In genomic region chr17:7615265-7615747, GRCh38 we compare ENCODE assay signal across 8 cellular contexts. TPM values are rescaled to one million over a fixed set of nuclear protein-coding genes. Genes with fewer than 3 reads are reported as not detected.
DNase-seq lines count a peak whose midpoint lies in the region; ATAC-seq and TF ChIP-seq lines count a peak whose summit lies in the region.

No MANE protein-coding gene starts in this region.

- H3K9me3 ChIP-seq in vagina = no peaks in the 10 kb centered on the region

- H4K8ac ChIP-seq in mesendoderm (ENCODE audit: low read depth, low read length) = no peak overlapping the region

- no peak overlapping the region for H3K56ac ChIP-seq in mesendoderm (ENCODE audit: low read length)

- H3K79me1 ChIP-seq in mesendoderm (ENCODE audit: low read length) = peaks cover 15% of the 10 kb centered on the region

- H2BK15ac ChIP-seq in mesendoderm (replicated peaks; ENCODE audit: low read depth) = no peak overlapping the region

- H3K27ac ChIP-seq in brain microvascular endothelial cell (no peak overlapping the region), mesendoderm (ENCODE audit: low read depth, low read length) (peak overlapping the region; percentile 60), vagina (peak overlapping the region; percentile 75)

- no peak overlapping the region for H2AK5ac ChIP-seq in mesendoderm (ENCODE audit: low read length)

- no peak overlapping the region for H3K23ac ChIP-seq in mesendoderm (ENCODE audit: low read length)

- H3K18ac ChIP-seq in mesendoderm (ENCODE audit: low read length) = no peak overlapping the region

- no peak overlapping the region for H2BK5ac ChIP-seq in mesendoderm (ENCODE audit: low read length)

- peaks cover 41% of the 10 kb centered on the region for H3K4me1 Mint-ChIP-seq in stimulated activated naive CD8-positive, alpha-beta T cell treated with anti-CD3 and anti-CD28 coated beads, Interleukin-15, Interleukin-2, amounts not matched to agents 100 ng/mL and 50 ng/mL, for 24 hours (ENCODE audit: low read depth)

- H4K5ac ChIP-seq in mesendoderm (ENCODE audit: low read length) = no peak overlapping the region

- peak overlapping the region; percentile 83 for H3K4me3 Mint-ChIP-seq in stimulated activated naive CD8-positive, alpha-beta T cell treated with anti-CD3 and anti-CD28 coated beads, Interleukin-15, Interleukin-2, amounts not matched to agents 100 ng/mL and 50 ng/mL, for 24 hours

- H3K4me1 ChIP-seq in mesendoderm (ENCODE audit: control insufficient read depth, low read depth, low read length) (peaks cover 11% of the 10 kb centered on the region), vagina (peaks cover 45% of the 10 kb centered on the region)

- no peak for ATAC-seq in stimulated activated naive CD8-positive, alpha-beta T cell treated with anti-CD3 and anti-CD28 coated beads, Interleukin-15, Interleukin-2, amounts not matched to agents 100 U/mL and 50 U/mL, for 24 hours
- ATAC-seq in GM19035 (IDR thresholded peaks at IDR 0.05; ENCODE audit: unreplicated experiment) = no peak
- ATAC-seq in GM21515 (IDR thresholded peaks at IDR 0.05; ENCODE audit: unreplicated experiment) = no peak

- H3K79me2 ChIP-seq in mesendoderm (ENCODE audit: control insufficient read depth, insufficient read depth, low read length) = peaks cover 13% of the 10 kb centered on the region

- DNase-seq in stimulated activated naive CD8-positive, alpha-beta T cell treated with anti-CD3 and anti-CD28 coated beads, Interleukin-15, Interleukin-2, amounts not matched to agents 100 U/mL and 50 U/mL, for 24 hours = no peak
- DNase-seq in brain microvascular endothelial cell (no peak), mesendoderm (no peak), vagina (ENCODE audit: extremely low spot score in 2 of 2) (no peak), DMS 273 (lab: John Stamatoyannopoulos, UW; ENCODE audit: unreplicated experiment) (no peak)

- H3K9me3 Mint-ChIP-seq in stimulated activated naive CD8-positive, alpha-beta T cell treated with anti-CD3 and anti-CD28 coated beads, Interleukin-15, Interleukin-2, amounts not matched to agents 100 ng/mL and 50 ng/mL, for 24 hours = no peaks in the 10 kb centered on the region

- in situ Hi-C loops in brain microvascular endothelial cell (cut with HindIII; ENCODE audit: low pct_ligation_motif_present, low sequenced_read_pairs) = no loop called here

- H3K27me3 Mint-ChIP-seq in stimulated activated naive CD8-positive, alpha-beta T cell treated with anti-CD3 and anti-CD28 coated beads, Interleukin-15, Interleukin-2, amounts not matched to agents 100 ng/mL and 50 ng/mL, for 24 hours = no peaks in the 10 kb centered on the region

- peak overlapping the region; percentile 86 for H3K27ac Mint-ChIP-seq in stimulated activated naive CD8-positive, alpha-beta T cell treated with anti-CD3 and anti-CD28 coated beads, Interleukin-15, Interleukin-2, amounts not matched to agents 100 ng/mL and 50 ng/mL, for 24 hours

- H3K9ac ChIP-seq in mesendoderm (ENCODE audit: low read length) = no peak overlapping the region

- no CpG with 5 or more reads among the region's 28 CpGs for WGBS in mesendoderm (ENCODE audit: extremely low coverage, insufficient coverage, low lambda C conversion rate)

- no peak for TF ChIP-seq POLR2A in vagina (IDR thresholded peaks at IDR 0.05)

- no peak overlapping the region for H3K4ac ChIP-seq in mesendoderm (ENCODE audit: low read depth, low read length)

- intact Hi-C loops in vagina (cut with DNase I) = loop anchor here (2.0 kb wide), 1 partner anchor 71 kb away; the partner anchor contains the start of gene TP53

- peak overlapping the region; percentile 53 for H3K4me3 ChIP-seq in brain microvascular endothelial cell (ENCODE audit: low read depth, low read length)
- no peak overlapping the region for H3K4me3 ChIP-seq in mesendoderm (ENCODE audit: low read length)
- H3K4me3 ChIP-seq in vagina = peak overlapping the region; percentile 44 to 83

- TF ChIP-seq CTCF in brain microvascular endothelial cell (IDR thresholded peaks at IDR 0.05; ENCODE audit: low read depth, low read length, missing control alignments) (no peak), vagina (IDR thresholded peaks at IDR 0.05) (no peak)

- H3K36me3 ChIP-seq in brain microvascular endothelial cell (replicated peaks) (peaks cover 3% of the 10 kb centered on the region), mesendoderm (ENCODE audit: control insufficient read depth, insufficient read depth, low read length) (no peaks in the 10 kb centered on the region), vagina (no peaks in the 10 kb centered on the region)

- H3K36me3 Mint-ChIP-seq in stimulated activated naive CD8-positive, alpha-beta T cell treated with anti-CD3 and anti-CD28 coated beads, Interleukin-15, Interleukin-2, amounts not matched to agents 100 ng/mL and 50 ng/mL, for 24 hours (ENCODE audit: low read depth) = peaks cover 16% of the 10 kb centered on the region

- H3K27me3 ChIP-seq in brain microvascular endothelial cell (replicated peaks) (no peaks in the 10 kb centered on the region), mesendoderm (ENCODE audit: insufficient read depth, low read length, poor library complexity) (no peaks in the 10 kb centered on the region), vagina (no peaks in the 10 kb centered on the region)

- H3K4me2 ChIP-seq in mesendoderm (ENCODE audit: low read length) = no peak overlapping the region

- no peak overlapping the region for H2BK120ac ChIP-seq in mesendoderm (ENCODE audit: low read depth, low read length)

RNA-seq across cellular contexts. Expression of gene FXR2, which starts 0.6 kb away (rescaled TPM):
- 22.0 TPM for polyA plus RNA-seq in mesendoderm (2013, experiment 1 of 2)
- polyA plus RNA-seq in mesendoderm (2013, experiment 2 of 2) = 22.4 TPM
- 36.1 TPM for total RNA-seq in vagina

RNA-seq across cellular contexts. Expression of gene SAT2, which starts 12.3 kb away (rescaled TPM):
- polyA plus RNA-seq in mesendoderm (2013, experiment 1 of 2) = 26.8 TPM
- polyA plus RNA-seq in mesendoderm (2013, experiment 2 of 2) = 26.5 TPM
- 69.7 TPM for total RNA-seq in vagina

RNA-seq across cellular contexts. Expression of gene SHBG, which starts 14.6 kb away (rescaled TPM):
- polyA plus RNA-seq in mesendoderm (2013, experiment 1 of 2) = 0.34 TPM
- polyA plus RNA-seq in mesendoderm (2013, experiment 2 of 2) = 0.46 TPM
- total RNA-seq in vagina = not detected

RNA-seq across cellular contexts. Expression of gene SOX15, which starts 25.4 kb away (rescaled TPM):
- 18.2 TPM for polyA plus RNA-seq in mesendoderm (2013, experiment 1 of 2)
- polyA plus RNA-seq in mesendoderm (2013, experiment 2 of 2) = 18.4 TPM
- 44.4 TPM for total RNA-seq in vagina

RNA-seq across cellular contexts. Expression of gene MPDU1, which starts 31.7 kb away (rescaled TPM):
- polyA plus RNA-seq in mesendoderm (2013, experiment 1 of 2) = 101 TPM
- 96.5 TPM for polyA plus RNA-seq in mesendoderm (2013, experiment 2 of 2)
- 73.4 TPM for total RNA-seq in vagina
